Comparison of ENCODE assay signal across 8 cellular contexts in genomic region chr1:25520446-25521061, GRCh38. TPM values are rescaled to one million over a fixed set of nuclear protein-coding genes. Genes with fewer than 3 reads are reported as not detected.
DNase-seq lines count a peak whose midpoint lies in the region; ATAC-seq and TF ChIP-seq lines count a peak whose summit lies in the region.

No MANE protein-coding gene starts in this region.

- peak; percentile 91 for TF ChIP-seq CTCF in endodermal cell (conservative IDR thresholded peaks at IDR 0.05)

- H3K27me3 Mint-ChIP-seq in endodermal cell (ENCODE audit: insufficient read depth) = peaks cover 10% of the 10 kb centered on the region

- H3K9me3 ChIP-seq in endodermal cell (ENCODE audit: control insufficient read depth, low read length) = no peaks in the 10 kb centered on the region

- H3K36me3 ChIP-seq in endodermal cell (ENCODE audit: control insufficient read depth, insufficient read depth, low read length) = no peaks in the 10 kb centered on the region

- no peak overlapping the region for H3K4me3 ChIP-seq in endodermal cell (ENCODE audit: low read length)

- ATAC-seq in Right ventricle myocardium inferior = no peak

- H3K27me3 ChIP-seq in endodermal cell (ENCODE audit: control insufficient read depth, insufficient read depth, low read length, poor library complexity, severe bottlenecking) = no peaks in the 10 kb centered on the region

- H3K27ac ChIP-seq in endodermal cell (ENCODE audit: low read depth, low read length) = no peak overlapping the region

- intact Hi-C loops in Right ventricle myocardium inferior (cut with DNase I) = no loop called here
- intact Hi-C loops in cardiac septum (cut with DNase I) = no loop called here

- no peaks in the 10 kb centered on the region for H3K36me3 Mint-ChIP-seq in endodermal cell (ENCODE audit: low read depth)

- H3K27ac Mint-ChIP-seq in endodermal cell = no peak overlapping the region

- WGBS in endodermal cell (ENCODE audit: insufficient coverage in 1 of 2, insufficient read length in 1 of 2), 2 experiments = 28 to 38% methylated on average over 3 to 4 of the region's 4 CpGs

- no peaks in the 10 kb centered on the region for H3K4me1 Mint-ChIP-seq in endodermal cell

- DNase-seq in Right ventricle myocardium inferior (ENCODE audit: missing footprints) (peak; percentile 77), cardiac septum (ENCODE audit: low spot score) (no peak), NCI-H460 (ENCODE audit: extremely low read depth, low read depth) (peak; percentile 36), endodermal cell (peak; percentile 79), myocyte (ENCODE audit: low read depth) (peak; percentile 70), GOT3 (lab: John Stamatoyannopoulos, UW) (no peak)
- peak; percentile 85 for DNase-seq in activated CD8-positive, alpha-beta memory T cell treated with anti-CD3 and anti-CD28 coated beads for 24 hours
- DNase-seq in stimulated activated CD8-positive, alpha-beta memory T cell treated with anti-CD3 and anti-CD28 coated beads, Interleukin-7, amount 100 ng/mL, for 48 hours (ENCODE audit: extremely low read depth in 1 of 2, low read depth in 1 of 2) = peak; percentile 22 to 45

- H3K4me3 Mint-ChIP-seq in endodermal cell = no peak overlapping the region

- peaks cover 7% of the 10 kb centered on the region for H3K9me3 Mint-ChIP-seq in endodermal cell

- no peaks in the 10 kb centered on the region for H3K4me1 ChIP-seq in endodermal cell (ENCODE audit: control insufficient read depth, insufficient read depth, low read length)

- no peak overlapping the region for H3K9ac ChIP-seq in endodermal cell (ENCODE audit: extremely low read depth, low read length, poor library complexity, severe bottlenecking)

RNA-seq across cellular contexts. Expression of gene LDLRAP1, which starts 22.9 kb away (rescaled TPM):
- total RNA-seq in Right ventricle myocardium inferior = 12.3 TPM
- total RNA-seq in cardiac septum = 14.4 TPM
- 8.0 and 8.4 TPM in 2 replicates for total RNA-seq in NCI-H460 (2014; rRNA removed; shearing (Covaris generic))
- polyA plus RNA-seq in NCI-H460 (2014; cell fraction: nucleus; rRNA removed) = 7.5 and 12.8 TPM in 2 replicates
- total RNA-seq in endodermal cell = 10 to 100 TPM; 13.9 to 14.5 TPM
- polyA plus RNA-seq in endodermal cell (2013, experiment 1 of 2) = 9.4 TPM
- polyA plus RNA-seq in endodermal cell (2013, experiment 2 of 2) = 8.9 TPM
- 10.7 and 13.8 TPM in 2 replicates for total RNA-seq in myocyte
- polyA plus RNA-seq in myocyte (2012) = 23.6 TPM

Comparison
In these comparisons a context has a peak if more than half of its experiments do, and no peak if none do; other contexts are left out.
1. DNase-seq: peak in Right ventricle myocardium inferior (single experiment), NCI-H460 (single experiment), activated CD8-positive, alpha-beta memory T cell treated with anti-CD3 and anti-CD28 coated beads for 24 hours (single experiment), endodermal cell (single experiment), myocyte (single experiment) and stimulated activated CD8-positive, alpha-beta memory T cell treated with anti-CD3 and anti-CD28 coated beads, Interleukin-7, amount 100 ng/mL, for 48 hours (2 of 2); none in cardiac septum (single experiment) and GOT3 (single experiment).